Comparison of ENCODE assay signal across 10 cellular contexts in the genomic region with DNA sequence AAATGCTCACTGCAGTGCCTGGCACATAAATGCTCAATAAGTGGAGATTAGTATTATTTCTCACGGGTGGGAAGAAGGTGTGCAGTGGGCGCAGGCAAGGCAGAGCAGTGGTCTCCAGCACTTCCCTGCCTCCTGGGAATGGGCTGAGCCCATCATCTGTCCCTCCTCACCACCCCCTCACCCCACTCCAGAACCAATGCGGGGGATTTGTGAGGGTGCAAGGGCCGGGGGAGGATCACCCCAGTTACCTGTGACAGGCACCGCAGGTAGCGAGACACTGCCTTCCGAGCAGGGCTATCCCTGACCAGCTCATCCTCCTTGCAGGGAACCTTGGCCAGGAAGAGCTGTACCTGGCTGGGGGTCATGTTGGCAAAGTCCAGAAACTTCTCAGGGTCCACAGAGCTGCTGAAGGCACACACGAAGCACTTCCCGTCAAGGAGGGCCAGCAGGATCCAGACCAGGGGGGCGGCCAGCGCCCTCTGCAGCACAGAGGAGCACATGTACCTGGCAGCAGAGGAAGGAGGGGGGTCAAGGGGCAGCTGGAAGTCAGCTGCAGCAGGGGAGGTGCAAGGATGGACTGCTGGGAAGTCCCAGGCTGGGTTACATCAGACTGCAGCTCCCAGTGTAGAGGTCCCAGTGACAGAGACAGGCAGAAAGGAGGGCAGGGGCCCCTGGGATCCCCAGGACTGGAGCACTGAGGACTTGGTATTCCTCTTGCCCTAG. TPM values are rescaled to one million over a fixed set of nuclear protein-coding genes. Genes with fewer than 3 reads are reported as not detected.
DNase-seq lines count a peak whose midpoint lies in the region; ATAC-seq and TF ChIP-seq lines count a peak whose summit lies in the region.
"Had no signal": no experiment of that assay in that cellular context is flagged by ENCODE, and none has a peak within 500 bp of the region (broad histone marks: within the 10 kb centered on the region; RNA-seq: fewer than 3 reads in every experiment).

No MANE protein-coding gene starts in this region.

- CTCF ChIA-PET in activated CD4-positive, alpha-beta T cell treated with anti-CD3 and anti-CD28 coated beads for 36 hours (lab: Charles Lee) = interaction anchor here (0.8 to 3.4 kb wide), 3 partner anchors 9 to 50 kb away, joined by 3 to 23 read pairs (median 3); no protein-coding TSS in a partner anchor

- H3K27ac Mint-ChIP-seq in activated CD4-positive, alpha-beta T cell treated with anti-CD3 and anti-CD28 coated beads for 36 hours = no peak overlapping the region
- peak overlapping the region in 2 of 3 donors; percentile 21 to 80 for H3K27ac Mint-ChIP-seq in IgD-negative memory B cell
- no peak overlapping the region for H3K27ac Mint-ChIP-seq in activated naive CD8-positive, alpha-beta T cell treated with anti-CD3 and anti-CD28 coated beads, Interleukin-2, amount 50 U/mL, for 24 hours
- H3K27ac Mint-ChIP-seq in progenitor cell of endocrine pancreas = no peak overlapping the region

- POLR2A ChIA-PET in activated CD4-positive, alpha-beta T cell treated with anti-CD3 and anti-CD28 coated beads for 36 hours (lab: Charles Lee) = no interaction called here

- peak; percentile 42 for DNase-seq in activated CD4-positive, alpha-beta T cell treated with anti-CD3 and anti-CD28 coated beads for 36 hours
- no peak for DNase-seq in activated CD4-positive, alpha-beta T cell treated with anti-CD3 and anti-CD28 coated beads for 1 hour
- no peak for DNase-seq in activated naive CD8-positive, alpha-beta T cell treated with anti-CD3 and anti-CD28 coated beads, Interleukin-2, amount 50 U/mL, for 24 hours
- DNase-seq in progenitor cell of endocrine pancreas (ENCODE audit: low spot score, unreplicated experiment) (no peak), DMS153 (lab: John Stamatoyannopoulos, UW) (no peak)
- DNase-seq in stimulated activated CD4-positive, alpha-beta T cell treated with anti-CD3 and anti-CD28 coated beads, Interleukin-2, amount 100 ng/mL, for 24 hours = no peak
- DNase-seq: NCI-H2107 had no signal

- H3K4me1 Mint-ChIP-seq in activated CD4-positive, alpha-beta T cell treated with anti-CD3 and anti-CD28 coated beads for 36 hours = peaks cover 11% of the 10 kb centered on the region
- H3K4me1 Mint-ChIP-seq in IgD-negative memory B cell (peaks cover 15 to 26% (median 24%) of the 10 kb centered on the region in 3 donors), progenitor cell of endocrine pancreas (ENCODE audit: low read depth) (no peaks in the 10 kb centered on the region)
- peaks cover 13% of the 10 kb centered on the region for H3K4me1 Mint-ChIP-seq in activated naive CD8-positive, alpha-beta T cell treated with anti-CD3 and anti-CD28 coated beads, Interleukin-2, amount 50 U/mL, for 24 hours

- peak; percentile 44 for TF ChIP-seq CTCF in progenitor cell of endocrine pancreas (IDR thresholded peaks at IDR 0.05; ENCODE audit: unreplicated experiment)

- H3K4me3 Mint-ChIP-seq in activated CD4-positive, alpha-beta T cell treated with anti-CD3 and anti-CD28 coated beads for 36 hours = no peak overlapping the region
- H3K4me3 Mint-ChIP-seq in IgD-negative memory B cell (no peak overlapping the region), progenitor cell of endocrine pancreas (ENCODE audit: low read depth) (no peak overlapping the region)
- no peak overlapping the region for H3K4me3 Mint-ChIP-seq in activated naive CD8-positive, alpha-beta T cell treated with anti-CD3 and anti-CD28 coated beads, Interleukin-2, amount 50 U/mL, for 24 hours

- ATAC-seq in activated CD4-positive, alpha-beta T cell treated with anti-CD3 and anti-CD28 coated beads for 36 hours = peak; percentile 57
- peak; percentile 22 for ATAC-seq in activated naive CD8-positive, alpha-beta T cell treated with anti-CD3 and anti-CD28 coated beads, Interleukin-2, amount 50 U/mL, for 24 hours
- ATAC-seq in GM19328 (IDR thresholded peaks at IDR 0.05; ENCODE audit: unreplicated experiment) = no peak

- H3K36me3 Mint-ChIP-seq in activated CD4-positive, alpha-beta T cell treated with anti-CD3 and anti-CD28 coated beads for 36 hours (ENCODE audit: low read depth) = no peaks in the 10 kb centered on the region
- H3K36me3 Mint-ChIP-seq in IgD-negative memory B cell (peaks cover 2% of the 10 kb centered on the region), progenitor cell of endocrine pancreas (ENCODE audit: insufficient read depth) (no peaks in the 10 kb centered on the region)
- H3K36me3 Mint-ChIP-seq in activated naive CD8-positive, alpha-beta T cell treated with anti-CD3 and anti-CD28 coated beads, Interleukin-2, amount 50 U/mL, for 24 hours (ENCODE audit: low read depth) = no peaks in the 10 kb centered on the region

- intact Hi-C loops in activated CD4-positive, alpha-beta T cell treated with anti-CD3 and anti-CD28 coated beads for 36 hours (cut with DNase I, micrococcal nuclease) = no loop called here

- H3K27me3 Mint-ChIP-seq in activated CD4-positive, alpha-beta T cell treated with anti-CD3 and anti-CD28 coated beads for 36 hours = no peaks in the 10 kb centered on the region
- H3K27me3 Mint-ChIP-seq in IgD-negative memory B cell (no peaks in the 10 kb centered on the region), progenitor cell of endocrine pancreas (peaks cover 3% of the 10 kb centered on the region)
- no peaks in the 10 kb centered on the region for H3K27me3 Mint-ChIP-seq in activated naive CD8-positive, alpha-beta T cell treated with anti-CD3 and anti-CD28 coated beads, Interleukin-2, amount 50 U/mL, for 24 hours

- no peaks in the 10 kb centered on the region for H3K9me3 Mint-ChIP-seq in activated CD4-positive, alpha-beta T cell treated with anti-CD3 and anti-CD28 coated beads for 36 hours (ENCODE audit: low read depth)
- H3K9me3 Mint-ChIP-seq in IgD-negative memory B cell (no peaks in the 10 kb centered on the region), progenitor cell of endocrine pancreas (ENCODE audit: low read depth) (no peaks in the 10 kb centered on the region)
- no peaks in the 10 kb centered on the region for H3K9me3 Mint-ChIP-seq in activated naive CD8-positive, alpha-beta T cell treated with anti-CD3 and anti-CD28 coated beads, Interleukin-2, amount 50 U/mL, for 24 hours

RNA-seq across cellular contexts. Expression of a gene that starts 2.8 kb away (rescaled TPM):
- not detected for total RNA-seq in activated CD4-positive, alpha-beta T cell treated with anti-CD3 and anti-CD28 coated beads for 36 hours
- not detected for polyA plus RNA-seq in IgD-negative memory B cell
- 0.41 and 1.3 TPM in 2 replicates for total RNA-seq in progenitor cell of endocrine pancreas
- total RNA-seq: fibroblast of lung had no signal
- polyA plus RNA-seq: fibroblast of lung had no signal

RNA-seq across cellular contexts. Expression of a gene that starts 17.3 kb away (rescaled TPM):
- 1 to 10 TPM; 2.3 to 2.4 TPM for total RNA-seq in activated CD4-positive, alpha-beta T cell treated with anti-CD3 and anti-CD28 coated beads for 36 hours
- 0.35 TPM for polyA plus RNA-seq in IgD-negative memory B cell
- 17.6 and 21.5 TPM in 2 replicates for total RNA-seq in progenitor cell of endocrine pancreas
- total RNA-seq: fibroblast of lung had no signal

RNA-seq across cellular contexts. Expression of a gene that starts 17.5 kb away (rescaled TPM):
- total RNA-seq in activated CD4-positive, alpha-beta T cell treated with anti-CD3 and anti-CD28 coated beads for 36 hours = not detected
- 1.4 TPM for polyA plus RNA-seq in IgD-negative memory B cell
- not detected in 2 replicates for total RNA-seq in progenitor cell of endocrine pancreas
- total RNA-seq: fibroblast of lung had no signal
- polyA plus RNA-seq: fibroblast of lung had no signal

RNA-seq across cellular contexts. Expression of a gene that starts 24.0 kb away (rescaled TPM):
- total RNA-seq in activated CD4-positive, alpha-beta T cell treated with anti-CD3 and anti-CD28 coated beads for 36 hours = 10 to 100 TPM; 10.1 to 12.0 TPM
- polyA plus RNA-seq in IgD-negative memory B cell = 35.0 TPM
- 0.58 and 0.69 TPM in 2 replicates for total RNA-seq in progenitor cell of endocrine pancreas

Comparison
In these comparisons a context has a peak if more than half of its experiments do, and no peak if none do; other contexts are left out.
1. H3K27ac Mint-ChIP-seq: peak in IgD-negative memory B cell (2 of 3); none in activated CD4-positive, alpha-beta T cell treated with anti-CD3 and anti-CD28 coated beads for 36 hours (single experiment), activated naive CD8-positive, alpha-beta T cell treated with anti-CD3 and anti-CD28 coated beads, Interleukin-2, amount 50 U/mL, for 24 hours (single experiment) and progenitor cell of endocrine pancreas (single experiment).